Comparison of ENCODE assay signal across 1 cellular context in genomic region chr13:66831317-66831716, GRCh38.
TF ChIP-seq lines count a peak whose summit lies in the region.

No MANE protein-coding gene starts in this region.

TF ChIP-seq in GM12878, 131 proteins besides CTCF, POLR2A, EP300 and RAD21 (continued from another document):
- TF ChIP-seq YY1 (IDR thresholded peaks at IDR 0.05; ENCODE audit: low read depth, low read length), result no peak
- TF ChIP-seq, protein P1, sequence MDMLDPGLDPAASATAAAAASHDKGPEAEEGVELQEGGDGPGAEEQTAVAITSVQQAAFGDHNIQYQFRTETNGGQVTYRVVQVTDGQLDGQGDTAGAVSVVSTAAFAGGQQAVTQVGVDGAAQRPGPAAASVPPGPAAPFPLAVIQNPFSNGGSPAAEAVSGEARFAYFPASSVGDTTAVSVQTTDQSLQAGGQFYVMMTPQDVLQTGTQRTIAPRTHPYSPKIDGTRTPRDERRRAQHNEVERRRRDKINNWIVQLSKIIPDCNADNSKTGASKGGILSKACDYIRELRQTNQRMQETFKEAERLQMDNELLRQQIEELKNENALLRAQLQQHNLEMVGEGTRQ (IDR thresholded peaks at IDR 0.05; ENCODE audit: borderline replicate concordance, low read depth, low read length), result no peak
- TF ChIP-seq CREM (IDR thresholded peaks at IDR 0.05; ENCODE audit: low read depth), result no peak
- TF ChIP-seq TCF3 (IDR thresholded peaks at IDR 0.05; ENCODE audit: borderline replicate concordance, insufficient read depth, low read depth, low read length), result no peak
- 0 out of 2 replicates have a peak, but pooled peaks have one; percentile 28 for TF ChIP-seq RAD51 (IDR thresholded peaks at IDR 0.05)
- TF ChIP-seq SPI1 (IDR thresholded peaks at IDR 0.05; ENCODE audit: borderline replicate concordance, insufficient read depth, low read depth, low read length), result peak; percentile 59; the same call in 1 of the 2 replicates
- TF ChIP-seq STAT1 (conservative IDR thresholded peaks at IDR 0.05), result no peak
- no peak for TF ChIP-seq FOXM1 (IDR thresholded peaks at IDR 0.05; ENCODE audit: low read depth, low read length)
- TF ChIP-seq BCL11A (IDR thresholded peaks at IDR 0.05; ENCODE audit: low read depth, low read length), result no peak
- TF ChIP-seq MEF2A (IDR thresholded peaks at IDR 0.05; ENCODE audit: insufficient read depth, low read depth, low read length), result no peak
